In genomic region chr1:109290137-109290536, GRCh38 we compare ENCODE assay signal across 10 cellular contexts. TPM values are rescaled to one million over a fixed set of nuclear protein-coding genes. Genes with fewer than 3 reads are reported as not detected.
"Had no signal": no experiment of that assay in that cellular context is flagged by ENCODE, and none has a peak within 500 bp of the region (broad histone marks: within the 10 kb centered on the region; RNA-seq: fewer than 3 reads in every experiment).

No MANE protein-coding gene starts in this region.

- H3K27ac ChIP-seq: HL-60 had no signal

- H3K4me2 ChIP-seq: GM23338 had no signal

- H3K4me3 ChIP-seq: GM23338 had no signal

- FAIRE-seq: H1, H54 had no signal

- ATAC-seq: GM23338 had no signal

- H3K27ac Mint-ChIP-seq: GM23338, H9, HFFc6 had no signal

- DNase-seq: H9, HCEC 1CT, HFFc6, IMR-90, KBM-7 had no signal

- H3K9me3 Mint-ChIP-seq: GM23338, HFFc6 had no signal

- H3K4me3 Mint-ChIP-seq: GM23338, H9, HFFc6 had no signal

RNA-seq across cellular contexts. Expression of gene MYBPHL, which starts 16.7 kb away (rescaled TPM):
- total RNA-seq: GM23338, HFFc6, HT1080, IMR-90 had no signal
- polyA plus RNA-seq: GM23338 had no signal
